In the genomic region with DNA sequence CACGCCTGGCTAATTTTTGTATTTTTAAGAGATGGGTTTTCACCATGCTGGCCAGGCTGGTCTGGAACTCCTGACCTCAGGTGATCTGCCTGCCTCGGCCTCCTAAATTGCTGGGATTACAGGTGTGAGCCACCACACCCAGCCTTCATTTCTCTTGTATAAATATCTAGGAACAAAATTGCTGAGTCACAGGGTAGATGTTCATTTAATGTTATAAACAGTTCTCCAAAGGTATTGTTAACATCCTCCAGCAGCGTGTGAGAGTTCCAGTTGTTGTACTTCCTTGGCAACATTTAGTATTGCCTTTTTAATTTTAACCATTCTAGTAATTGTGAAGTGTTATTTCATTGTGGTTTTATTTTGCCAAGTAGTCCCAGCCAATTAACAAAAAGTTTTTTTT, we compare ENCODE assay signal across 19 cellular contexts. TPM values are rescaled to one million over a fixed set of nuclear protein-coding genes. Genes with fewer than 3 reads are reported as not detected.
DNase-seq lines count a peak whose midpoint lies in the region; ATAC-seq, FAIRE-seq and TF ChIP-seq lines count a peak whose summit lies in the region.
"Had no signal": no experiment of that assay in that cellular context is flagged by ENCODE, and none has a peak within 500 bp of the region (broad histone marks: within the 10 kb centered on the region; RNA-seq: fewer than 3 reads in every experiment).

No MANE protein-coding gene starts in this region.

- H3K9ac ChIP-seq in K562 (ENCODE audit: insufficient read depth in 1 of 2, low read depth in 2 of 2, low read length in 2 of 2), result no peak overlapping the region

- 36% methylated on average over 3 of the region's 3 CpGs for WGBS in K562 (ENCODE audit: insufficient coverage, low coverage, missing lambda C conversion rate)

- intact Hi-C loops in cardiac septum (cut with DNase I), result no loop called here
- intact Hi-C loops in K562 (cut with micrococcal nuclease), result no loop called here

- H2AFZ ChIP-seq in GM23338, result peak overlapping the region; percentile 74; the same call in 1 of the 2 replicates
- peak overlapping the region; percentile 71; the same call in 1 of the 2 replicates for H2AFZ ChIP-seq in K562 (ENCODE audit: low read depth, low read length)

- H4K20me1 ChIP-seq in GM23338 (replicated peaks; ENCODE audit: insufficient read depth) (no peaks in the 10 kb centered on the region), K562 (replicated peaks; ENCODE audit: control insufficient read depth, insufficient read depth, low read length) (no peaks in the 10 kb centered on the region)

- in situ Hi-C loops in K562 (cut with MboI), result no loop called here

- H3K27ac Mint-ChIP-seq in GM23338, result no peak overlapping the region
- H3K27ac Mint-ChIP-seq: CD4-positive, alpha-beta memory T cell had no signal

- H3K27me3 ChIP-seq in right atrium auricular region (no peaks in the 10 kb centered on the region), GM23338 (ENCODE audit: insufficient read depth) (no peaks in the 10 kb centered on the region), K562 (ENCODE audit: control insufficient read depth in 2 of 2, insufficient read depth in 2 of 2, low read length in 2 of 2) (peaks cover 0 to 4% of the 10 kb centered on the region in 2 experiments; a peak in 3 of 5 replicates)

- DNase-seq in cardiac septum (ENCODE audit: low spot score), result peak; percentile 0
- DNase-seq in right atrium auricular region (ENCODE audit: low spot score), result no peak
- no peak for DNase-seq in GM23338 (ENCODE audit: low spot score)
- DNase-seq in K562 (ENCODE audit: extremely low read depth in 1 of 4, low spot score in 3 of 4), result no peak
- DNase-seq in NOMO-1 (lab: John Stamatoyannopoulos, UW; ENCODE audit: unreplicated experiment in 2 of 2), result no peak
- DNase-seq: 8988T; C1 segment of cervical spinal cord; Calu3; CD4-positive, alpha-beta memory T cell; COR-L47; DMS53; DMS79 treated with DMSO at 0.1 percent for 48 hours; GF-D8; H7; HCEC 1CT had no signal

- H3K9me3 ChIP-seq in right atrium auricular region (no peaks in the 10 kb centered on the region), K562 (replicated peaks; ENCODE audit: control insufficient read depth, insufficient read depth, low read depth, low read length) (no peaks in the 10 kb centered on the region)

- TF ChIP-seq EP300 in K562 (IDR thresholded peaks at IDR 0.05; ENCODE audit: low read length), result no peak

- H3F3A ChIP-seq in GM23338 (replicated peaks; ENCODE audit: low read depth), result no peaks in the 10 kb centered on the region

- H3K4me1 Mint-ChIP-seq in GM23338, result no peaks in the 10 kb centered on the region
- H3K4me1 Mint-ChIP-seq: CD4-positive, alpha-beta memory T cell had no signal

- TF ChIP-seq RAD21 in K562 (CRISPR knock-in tag; conservative IDR thresholded peaks at IDR 0.05 in 1 of 2, IDR thresholded peaks at IDR 0.05 in 1 of 2), result no peak

- peaks cover 1% of the 10 kb centered on the region for H3K27me3 Mint-ChIP-seq in GM23338 (ENCODE audit: insufficient read depth, low read depth, poor library complexity)

- CTCF ChIA-PET in K562 (lab: Yijun Ruan, JAX; ENCODE audit: low intra/inter-chr PET ratio), result no interaction called here

- no peaks in the 10 kb centered on the region; the same call in 2 of the 3 replicates for H3K36me3 Mint-ChIP-seq in GM23338 (ENCODE audit: low read depth)
- H3K36me3 Mint-ChIP-seq: CD4-positive, alpha-beta memory T cell had no signal

- H3K9me2 ChIP-seq in GM23338 (ENCODE audit: insufficient read depth), result no peaks in the 10 kb centered on the region

- H3K4me2 ChIP-seq in GM23338 (no peak overlapping the region), K562 (ENCODE audit: insufficient read depth, low read length) (no peak overlapping the region)

- H3K27ac ChIP-seq in right atrium auricular region (no peak overlapping the region), GM23338 (ENCODE audit: low read depth) (no peak overlapping the region), K562 (ENCODE audit: extremely low read depth, low read depth, low read length) (no peak overlapping the region)

- H3K4me1 ChIP-seq in right atrium auricular region (no peaks in the 10 kb centered on the region), GM23338 (ENCODE audit: insufficient read depth) (no peaks in the 10 kb centered on the region), K562 (replicated peaks in 1 of 2; ENCODE audit: control insufficient read depth in 2 of 2, insufficient read depth in 2 of 2, low read length in 2 of 2) (peaks cover 0 to 5% of the 10 kb centered on the region in 2 experiments; a peak in 1 of 5 replicates)

- no peak overlapping the region for H3K4me3 Mint-ChIP-seq in GM23338
- H3K4me3 Mint-ChIP-seq: CD4-positive, alpha-beta memory T cell had no signal

- no peaks in the 10 kb centered on the region for H3K36me3 ChIP-seq in right atrium auricular region
- no peaks in the 10 kb centered on the region for H3K36me3 ChIP-seq in GM23338 (ENCODE audit: insufficient read depth)
- H3K36me3 ChIP-seq in K562 (ENCODE audit: control insufficient read depth, insufficient read depth, low read length), result no peaks in the 10 kb centered on the region

- H3K4me3 ChIP-seq in right atrium auricular region (no peak overlapping the region), GM23338 (no peak overlapping the region), K562 (no peak overlapping the region)

- BruUV-seq in K562 (replicated peaks; lab: Mats Ljungman, UMichigan), result no TSS peak

- H3K9me1 ChIP-seq in K562 (ENCODE audit: control insufficient read depth, insufficient read depth, low read length), result no peaks in the 10 kb centered on the region

- H3K9me3 Mint-ChIP-seq in GM23338, result peaks cover 16% of the 10 kb centered on the region

- no peak for ATAC-seq in GM23338
- no peak for ATAC-seq in K562
- ATAC-seq in HG03108 (IDR thresholded peaks at IDR 0.05; ENCODE audit: unreplicated experiment), result no peak
- no peak for ATAC-seq in HG03432 (IDR thresholded peaks at IDR 0.05; ENCODE audit: unreplicated experiment)

- no peak for FAIRE-seq in K562 (lab: Jason Lieb, UNC)
- FAIRE-seq: GM12891, H1 had no signal

- no peak for TF ChIP-seq POLR2A in K562 (conservative IDR thresholded peaks at IDR 0.05)

- TF ChIP-seq CTCF in right atrium auricular region (IDR thresholded peaks at IDR 0.05) (no peak), GM23338 (conservative IDR thresholded peaks at IDR 0.05; ENCODE audit: low read depth in 2 of 2) (no peak), K562 (IDR thresholded peaks at IDR 0.05 in 2 of 3, conservative IDR thresholded peaks at IDR 0.05 in 1 of 3; ENCODE audit: insufficient read depth in 2 of 3, low read depth in 1 of 3, low read length in 3 of 3) (no peak)

- H3K79me2 ChIP-seq in GM23338 (replicated peaks; ENCODE audit: insufficient read depth) (no peaks in the 10 kb centered on the region), K562 (ENCODE audit: control insufficient read depth, insufficient read depth, low read length) (no peaks in the 10 kb centered on the region)

- POLR2A ChIA-PET in K562 (lab: Yijun Ruan, JAX), result no interaction called here

TF ChIP-seq in GM23338, 12 proteins besides CTCF, POLR2A, EP300 and RAD21 (continues in another document):
- TF ChIP-seq EZH2phosphoT487 (IDR thresholded peaks at IDR 0.05; ENCODE audit: unreplicated experiment), result no peak
- TF ChIP-seq NANOG (IDR thresholded peaks at IDR 0.05; ENCODE audit: borderline replicate concordance), result no peak
- TF ChIP-seq EZH2 (IDR thresholded peaks at IDR 0.05; ENCODE audit: low read depth, unreplicated experiment), result no peak

RNA-seq across cellular contexts. Expression of a gene that starts 23.6 kb away (rescaled TPM):
- total RNA-seq in cardiac septum (27.9 TPM), right atrium auricular region (10 to 100 TPM; 47.6 to 52.0 TPM), K562 (2014; rRNA removed) (32.4 and 35.3 TPM in 2 replicates), K562 (2014; rRNA removed; fragmentation: Illumina TruSeq; extraction: Trizol) (28.5 and 30.4 TPM in 2 replicates), K562 (2015; rRNA removed; fragmentation: Illumina TruSeq; extraction: Trizol) (32.0 and 33.3 TPM in 2 replicates), K562 (2021) (40.6 and 44.9 TPM in 2 replicates)
- 48.9 and 54.3 TPM in 2 replicates for total RNA-seq in GM23338 (2014; rRNA removed; shearing (Covaris generic))
- polyA plus RNA-seq in GM23338 (2016; fragmentation: Nextera tagmentation; extraction: Ambion mirVana) (32.8 and 34.4 TPM in 2 replicates), K562 (2011; rRNA removed) (47.8 and 50.6 TPM in 2 replicates), K562 (2014; fragmentation: Illumina TruSeq; extraction: Trizol) (40.3 and 44.4 TPM in 2 replicates), K562 (2014; fragmentation: Nextera tagmentation; extraction: Ambion mirVana) (1 to 10 TPM; 8.2 to 9.9 TPM), K562 (2014; rRNA removed) (37.6 and 37.8 TPM in 2 replicates)
- 172 and 205 TPM in 2 replicates for total RNA-seq in K562 (2011; cell fraction: chromatin; rRNA removed; ENCODE audit: low replicate concordance)
- total RNA-seq in K562 (2011; cell fraction: nucleolus; rRNA removed), result 108 and 109 TPM in 2 replicates
- total RNA-seq in K562 (2011; cell fraction: nucleoplasm; rRNA removed), result 116 and 119 TPM in 2 replicates
- 48.0 and 51.9 TPM in 2 replicates for polyA plus RNA-seq in K562 (2011; cell fraction: cytosol; rRNA removed)
- 85.4 and 122 TPM in 2 replicates for polyA plus RNA-seq in K562 (2011; cell fraction: nucleus; rRNA removed)
- 45.5 and 57.8 TPM in 2 replicates for polyA plus RNA-seq in K562 (2012)
- polyA minus RNA-seq in K562 (2011; rRNA and poly(A)+ RNA removed), result 51.9 and 65.7 TPM in 2 replicates
- polyA minus RNA-seq in K562 (2011; cell fraction: cytosol; rRNA and poly(A)+ RNA removed), result 27.6 and 28.7 TPM in 2 replicates
- polyA minus RNA-seq in K562 (2011; cell fraction: nucleus; rRNA and poly(A)+ RNA removed), result 28.7 and 48.8 TPM in 2 replicates
